ENCODE assay signal across 8 cellular contexts in genomic region chr21:33491373-33492102, GRCh38. TPM values are rescaled to one million over a fixed set of nuclear protein-coding genes. Genes with fewer than 3 reads are reported as not detected.
DNase-seq lines count a peak whose midpoint lies in the region; ATAC-seq and TF ChIP-seq lines count a peak whose summit lies in the region.

Gene DNAJC28 (minus strand): TSS chr21:33491716. CDS start chr21:33489393, 2,323 bp downstream.

- H3K4me1 Mint-ChIP-seq in T-helper 17 cell = peaks cover 8% of the 10 kb centered on the region

- H3K4me3 ChIP-seq in ascending aorta (peak within 1 kb of the TSS; percentile 69 to 75), right cardiac atrium (ENCODE audit: low read length) (peak within 1 kb of the TSS; percentile 53), vagina (peak within 1 kb of the TSS; percentile 52 to 58)

- WGBS in right cardiac atrium = under 1% methylated on average over 52 of the region's 52 CpGs

- peak in 1 of 2 donors; percentile 11 for TF ChIP-seq POLR2A in vagina (IDR thresholded peaks at IDR 0.05)

- ATAC-seq in GM18498 (IDR thresholded peaks at IDR 0.05; ENCODE audit: unreplicated experiment) = peak; percentile 97
- ATAC-seq in HG02884 (IDR thresholded peaks at IDR 0.05; ENCODE audit: unreplicated experiment) = peak; percentile 99
- ATAC-seq in T-helper 17 cell = peak; percentile 98
- ATAC-seq in right cardiac atrium = peak; percentile 99

- DNase-seq in NCI-H146 treated with DMSO at 0.1 percent for 48 hours (lab: John Stamatoyannopoulos, UW; ENCODE audit: unreplicated experiment) = peak; percentile 77
- DNase-seq in T-helper 17 cell = peak; percentile 86 to 90 (median 89)
- DNase-seq in ascending aorta (ENCODE audit: low spot score in 2 of 2) = peak; percentile 81 to 97
- peak; percentile 95 to 98 (median 97) for DNase-seq in right cardiac atrium
- DNase-seq in putamen (ENCODE audit: low spot score) = peak; percentile 95
- peak in 1 of 2 donors; percentile 91 for DNase-seq in vagina (ENCODE audit: extremely low spot score in 2 of 2)

- H3K4me1 ChIP-seq in ascending aorta = no peaks in the 10 kb centered on the region
- H3K4me1 ChIP-seq in right cardiac atrium (ENCODE audit: control insufficient read depth, insufficient read depth, low read length) = no peaks in the 10 kb centered on the region
- H3K4me1 ChIP-seq in vagina = no peaks in the 10 kb centered on the region

- H3K9me3 ChIP-seq in T-helper 17 cell (ENCODE audit: control insufficient read depth, low read length, poor library complexity, severe bottlenecking) (no peaks in the 10 kb centered on the region), ascending aorta (no peaks in the 10 kb centered on the region), right cardiac atrium (ENCODE audit: control insufficient read depth, low read length) (no peaks in the 10 kb centered on the region), vagina (no peaks in the 10 kb centered on the region)

- no peaks in the 10 kb centered on the region for H3K27me3 ChIP-seq in ascending aorta
- H3K27me3 ChIP-seq in right cardiac atrium (ENCODE audit: control insufficient read depth, insufficient read depth) = no peaks in the 10 kb centered on the region
- H3K27me3 ChIP-seq in vagina = no peaks in the 10 kb centered on the region

- intact Hi-C loops in ascending aorta (cut with DNase I) = loop anchor here (1.0 to 5.0 kb wide), 2 partner anchors 12 to 96 kb away; partner anchors contain the start of genes DONSON and TMEM50B
- intact Hi-C loops in right cardiac atrium (cut with DNase I) = no loop called here
- intact Hi-C loops in vagina (cut with DNase I) = no loop called here

- H3K36me3 ChIP-seq in ascending aorta = no peaks in the 10 kb centered on the region
- H3K36me3 ChIP-seq in vagina = no peaks in the 10 kb centered on the region

- peaks cover 3% of the 10 kb centered on the region for H3K36me3 Mint-ChIP-seq in T-helper 17 cell (ENCODE audit: low read depth)

- peak within 1 kb of the TSS; percentile 95 for H3K4me3 Mint-ChIP-seq in T-helper 17 cell

- H3K27ac Mint-ChIP-seq in T-helper 17 cell = peak within 1 kb of the TSS; percentile 93

- TF ChIP-seq CTCF in ascending aorta (IDR thresholded peaks at IDR 0.05) = no peak
- no peak for TF ChIP-seq CTCF in vagina (IDR thresholded peaks at IDR 0.05)

- peaks cover 6% of the 10 kb centered on the region for H3K27me3 Mint-ChIP-seq in T-helper 17 cell

- H3K27ac ChIP-seq in ascending aorta = peak within 1 kb of the TSS; percentile 72 to 79
- peak within 1 kb of the TSS; percentile 55 for H3K27ac ChIP-seq in right cardiac atrium (ENCODE audit: low read length)
- peak within 1 kb of the TSS; percentile 61 for H3K27ac ChIP-seq in vagina

RNA-seq across cellular contexts. Expression of gene DNAJC28, which starts in this region (rescaled TPM):
- total RNA-seq in T-helper 17 cell (under 1 TPM in 1 of 2 donors, not detected in 1; 0.47 TPM), ascending aorta (1.5 TPM), right cardiac atrium (1 to 10 TPM; 3.8 to 6.0 (median 5.7) TPM), vagina (1.5 TPM)
- 6.2 TPM for polyA plus RNA-seq in right cardiac atrium

Comparison
In these comparisons a context has a peak if more than half of its experiments do, and no peak if none do; other contexts are left out.
1. Peak in DNase-seq and ATAC-seq in T-helper 17 cell; RNA of the gene not detected or under 1 TPM.